In the genomic region with DNA sequence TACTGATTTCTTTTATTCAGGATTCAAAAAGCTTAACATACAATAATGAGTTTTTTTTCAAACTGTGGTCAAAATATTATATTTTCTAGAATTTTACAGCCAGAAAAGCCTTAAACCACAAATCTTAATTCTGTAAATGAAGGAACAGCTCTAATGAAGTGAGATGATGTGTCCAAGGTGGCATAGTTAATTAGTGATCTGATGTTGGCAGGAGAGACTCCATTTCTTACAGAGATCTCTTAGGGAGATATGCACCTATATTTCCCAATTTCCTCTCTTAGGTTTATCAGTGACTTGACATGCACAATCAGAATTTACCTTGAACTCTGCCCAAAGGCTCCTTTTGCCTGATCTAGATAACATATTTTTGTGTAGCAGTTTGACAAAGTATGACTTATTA, we compare ENCODE assay signal across 1 cellular context.
TF ChIP-seq lines count a peak whose summit lies in the region.

No MANE protein-coding gene starts in this region.

TF ChIP-seq in K562, 482 proteins besides CTCF, POLR2A, EP300 and RAD21 (continued from another document):
- TF ChIP-seq, protein P1, sequence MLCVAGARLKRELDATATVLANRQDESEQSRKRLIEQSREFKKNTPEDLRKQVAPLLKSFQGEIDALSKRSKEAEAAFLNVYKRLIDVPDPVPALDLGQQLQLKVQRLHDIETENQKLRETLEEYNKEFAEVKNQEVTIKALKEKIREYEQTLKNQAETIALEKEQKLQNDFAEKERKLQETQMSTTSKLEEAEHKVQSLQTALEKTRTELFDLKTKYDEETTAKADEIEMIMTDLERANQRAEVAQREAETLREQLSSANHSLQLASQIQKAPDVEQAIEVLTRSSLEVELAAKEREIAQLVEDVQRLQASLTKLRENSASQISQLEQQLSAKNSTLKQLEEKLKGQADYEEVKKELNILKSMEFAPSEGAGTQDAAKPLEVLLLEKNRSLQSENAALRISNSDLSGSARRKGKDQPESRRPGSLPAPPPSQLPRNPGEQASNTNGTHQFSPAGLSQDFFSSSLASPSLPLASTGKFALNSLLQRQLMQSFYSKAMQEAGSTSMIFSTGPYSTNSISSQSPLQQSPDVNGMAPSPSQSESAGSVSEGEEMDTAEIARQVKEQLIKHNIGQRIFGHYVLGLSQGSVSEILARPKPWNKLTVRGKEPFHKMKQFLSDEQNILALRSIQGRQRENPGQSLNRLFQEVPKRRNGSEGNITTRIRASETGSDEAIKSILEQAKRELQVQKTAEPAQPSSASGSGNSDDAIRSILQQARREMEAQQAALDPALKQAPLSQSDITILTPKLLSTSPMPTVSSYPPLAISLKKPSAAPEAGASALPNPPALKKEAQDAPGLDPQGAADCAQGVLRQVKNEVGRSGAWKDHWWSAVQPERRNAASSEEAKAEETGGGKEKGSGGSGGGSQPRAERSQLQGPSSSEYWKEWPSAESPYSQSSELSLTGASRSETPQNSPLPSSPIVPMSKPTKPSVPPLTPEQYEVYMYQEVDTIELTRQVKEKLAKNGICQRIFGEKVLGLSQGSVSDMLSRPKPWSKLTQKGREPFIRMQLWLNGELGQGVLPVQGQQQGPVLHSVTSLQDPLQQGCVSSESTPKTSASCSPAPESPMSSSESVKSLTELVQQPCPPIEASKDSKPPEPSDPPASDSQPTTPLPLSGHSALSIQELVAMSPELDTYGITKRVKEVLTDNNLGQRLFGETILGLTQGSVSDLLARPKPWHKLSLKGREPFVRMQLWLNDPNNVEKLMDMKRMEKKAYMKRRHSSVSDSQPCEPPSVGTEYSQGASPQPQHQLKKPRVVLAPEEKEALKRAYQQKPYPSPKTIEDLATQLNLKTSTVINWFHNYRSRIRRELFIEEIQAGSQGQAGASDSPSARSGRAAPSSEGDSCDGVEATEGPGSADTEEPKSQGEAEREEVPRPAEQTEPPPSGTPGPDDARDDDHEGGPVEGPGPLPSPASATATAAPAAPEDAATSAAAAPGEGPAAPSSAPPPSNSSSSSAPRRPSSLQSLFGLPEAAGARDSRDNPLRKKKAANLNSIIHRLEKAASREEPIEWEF (CRISPR knock-in tag; IDR thresholded peaks at IDR 0.05): no peak
- TF ChIP-seq DDX20 (tag; IDR thresholded peaks at IDR 0.05; ENCODE audit: low read depth) (peak; percentile 70), ZNF766 (CRISPR knock-in tag; conservative IDR thresholded peaks at IDR 0.05) (0 out of 2 replicates have a peak, but pooled peaks have one; percentile 34), ZNF785 (CRISPR knock-in tag; IDR thresholded peaks at IDR 0.05) (no peak), NFATC3 (IDR thresholded peaks at IDR 0.05) (no peak), DPF2 (IDR thresholded peaks at IDR 0.05) (no peak), HOXB6 (CRISPR knock-in tag; IDR thresholded peaks at IDR 0.05; ENCODE audit: borderline replicate concordance) (no peak), EZH2 (IDR thresholded peaks at IDR 0.05; ENCODE audit: borderline replicate concordance, low read depth, low read length) (no peak), EP400 (IDR thresholded peaks at IDR 0.05) (no peak), SMAD3 (CRISPR knock-in tag; conservative IDR thresholded peaks at IDR 0.05) (peak; percentile 86; the same call in 1 of the 2 replicates), ZNF24 (IDR thresholded peaks at IDR 0.05) (no peak), ZNF174 (CRISPR knock-in tag; IDR thresholded peaks at IDR 0.05) (0 out of 2 replicates have a peak, but pooled peaks have one; percentile 69), ARID1B (IDR thresholded peaks at IDR 0.05) (0 out of 2 replicates have a peak, but pooled peaks have one; percentile 10), SRSF7 (optimal IDR thresholded peaks at IDR 0.05; ENCODE audit: low read depth, low read length) (no peak), TBL1XR1 (IDR thresholded peaks at IDR 0.05; ENCODE audit: low read length in 2 of 2) (no peak), EWSR1 (IDR thresholded peaks at IDR 0.05; ENCODE audit: borderline replicate concordance, low read depth, partially characterized antibody) (no peak), NR2C1 (IDR thresholded peaks at IDR 0.05) (no peak), NR2C1 (tag; IDR thresholded peaks at IDR 0.05) (no peak), CEBPB (tag; IDR thresholded peaks at IDR 0.05) (no peak)
- TF ChIP-seq, protein P2, sequence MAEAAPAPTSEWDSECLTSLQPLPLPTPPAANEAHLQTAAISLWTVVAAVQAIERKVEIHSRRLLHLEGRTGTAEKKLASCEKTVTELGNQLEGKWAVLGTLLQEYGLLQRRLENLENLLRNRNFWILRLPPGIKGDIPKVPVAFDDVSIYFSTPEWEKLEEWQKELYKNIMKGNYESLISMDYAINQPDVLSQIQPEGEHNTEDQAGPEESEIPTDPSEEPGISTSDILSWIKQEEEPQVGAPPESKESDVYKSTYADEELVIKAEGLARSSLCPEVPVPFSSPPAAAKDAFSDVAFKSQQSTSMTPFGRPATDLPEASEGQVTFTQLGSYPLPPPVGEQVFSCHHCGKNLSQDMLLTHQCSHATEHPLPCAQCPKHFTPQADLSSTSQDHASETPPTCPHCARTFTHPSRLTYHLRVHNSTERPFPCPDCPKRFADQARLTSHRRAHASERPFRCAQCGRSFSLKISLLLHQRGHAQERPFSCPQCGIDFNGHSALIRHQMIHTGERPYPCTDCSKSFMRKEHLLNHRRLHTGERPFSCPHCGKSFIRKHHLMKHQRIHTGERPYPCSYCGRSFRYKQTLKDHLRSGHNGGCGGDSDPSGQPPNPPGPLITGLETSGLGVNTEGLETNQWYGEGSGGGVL (CRISPR knock-in tag; IDR thresholded peaks at IDR 0.05): no peak
- TF ChIP-seq, protein P3, sequence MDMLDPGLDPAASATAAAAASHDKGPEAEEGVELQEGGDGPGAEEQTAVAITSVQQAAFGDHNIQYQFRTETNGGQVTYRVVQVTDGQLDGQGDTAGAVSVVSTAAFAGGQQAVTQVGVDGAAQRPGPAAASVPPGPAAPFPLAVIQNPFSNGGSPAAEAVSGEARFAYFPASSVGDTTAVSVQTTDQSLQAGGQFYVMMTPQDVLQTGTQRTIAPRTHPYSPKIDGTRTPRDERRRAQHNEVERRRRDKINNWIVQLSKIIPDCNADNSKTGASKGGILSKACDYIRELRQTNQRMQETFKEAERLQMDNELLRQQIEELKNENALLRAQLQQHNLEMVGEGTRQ (CRISPR knock-in tag; IDR thresholded peaks at IDR 0.05): no peak
- TF ChIP-seq, protein P4, sequence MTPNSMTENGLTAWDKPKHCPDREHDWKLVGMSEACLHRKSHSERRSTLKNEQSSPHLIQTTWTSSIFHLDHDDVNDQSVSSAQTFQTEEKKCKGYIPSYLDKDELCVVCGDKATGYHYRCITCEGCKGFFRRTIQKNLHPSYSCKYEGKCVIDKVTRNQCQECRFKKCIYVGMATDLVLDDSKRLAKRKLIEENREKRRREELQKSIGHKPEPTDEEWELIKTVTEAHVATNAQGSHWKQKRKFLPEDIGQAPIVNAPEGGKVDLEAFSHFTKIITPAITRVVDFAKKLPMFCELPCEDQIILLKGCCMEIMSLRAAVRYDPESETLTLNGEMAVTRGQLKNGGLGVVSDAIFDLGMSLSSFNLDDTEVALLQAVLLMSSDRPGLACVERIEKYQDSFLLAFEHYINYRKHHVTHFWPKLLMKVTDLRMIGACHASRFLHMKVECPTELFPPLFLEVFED (CRISPR knock-in tag; conservative IDR thresholded peaks at IDR 0.05): no peak
- TF ChIP-seq, protein P5, sequence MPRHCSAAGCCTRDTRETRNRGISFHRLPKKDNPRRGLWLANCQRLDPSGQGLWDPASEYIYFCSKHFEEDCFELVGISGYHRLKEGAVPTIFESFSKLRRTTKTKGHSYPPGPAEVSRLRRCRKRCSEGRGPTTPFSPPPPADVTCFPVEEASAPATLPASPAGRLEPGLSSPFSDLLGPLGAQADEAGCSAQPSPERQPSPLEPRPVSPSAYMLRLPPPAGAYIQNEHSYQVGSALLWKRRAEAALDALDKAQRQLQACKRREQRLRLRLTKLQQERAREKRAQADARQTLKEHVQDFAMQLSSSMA (CRISPR knock-in tag; IDR thresholded peaks at IDR 0.05): 0 out of 2 replicates have a peak, but pooled peaks have one; percentile 27
- TF ChIP-seq, protein P6, sequence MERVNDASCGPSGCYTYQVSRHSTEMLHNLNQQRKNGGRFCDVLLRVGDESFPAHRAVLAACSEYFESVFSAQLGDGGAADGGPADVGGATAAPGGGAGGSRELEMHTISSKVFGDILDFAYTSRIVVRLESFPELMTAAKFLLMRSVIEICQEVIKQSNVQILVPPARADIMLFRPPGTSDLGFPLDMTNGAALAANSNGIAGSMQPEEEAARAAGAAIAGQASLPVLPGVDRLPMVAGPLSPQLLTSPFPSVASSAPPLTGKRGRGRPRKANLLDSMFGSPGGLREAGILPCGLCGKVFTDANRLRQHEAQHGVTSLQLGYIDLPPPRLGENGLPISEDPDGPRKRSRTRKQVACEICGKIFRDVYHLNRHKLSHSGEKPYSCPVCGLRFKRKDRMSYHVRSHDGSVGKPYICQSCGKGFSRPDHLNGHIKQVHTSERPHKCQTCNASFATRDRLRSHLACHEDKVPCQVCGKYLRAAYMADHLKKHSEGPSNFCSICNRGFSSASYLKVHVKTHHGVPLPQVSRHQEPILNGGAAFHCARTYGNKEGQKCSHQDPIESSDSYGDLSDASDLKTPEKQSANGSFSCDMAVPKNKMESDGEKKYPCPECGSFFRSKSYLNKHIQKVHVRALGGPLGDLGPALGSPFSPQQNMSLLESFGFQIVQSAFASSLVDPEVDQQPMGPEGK (CRISPR knock-in tag; IDR thresholded peaks at IDR 0.05; ENCODE audit: borderline replicate concordance): no peak
- TF ChIP-seq, protein P7, sequence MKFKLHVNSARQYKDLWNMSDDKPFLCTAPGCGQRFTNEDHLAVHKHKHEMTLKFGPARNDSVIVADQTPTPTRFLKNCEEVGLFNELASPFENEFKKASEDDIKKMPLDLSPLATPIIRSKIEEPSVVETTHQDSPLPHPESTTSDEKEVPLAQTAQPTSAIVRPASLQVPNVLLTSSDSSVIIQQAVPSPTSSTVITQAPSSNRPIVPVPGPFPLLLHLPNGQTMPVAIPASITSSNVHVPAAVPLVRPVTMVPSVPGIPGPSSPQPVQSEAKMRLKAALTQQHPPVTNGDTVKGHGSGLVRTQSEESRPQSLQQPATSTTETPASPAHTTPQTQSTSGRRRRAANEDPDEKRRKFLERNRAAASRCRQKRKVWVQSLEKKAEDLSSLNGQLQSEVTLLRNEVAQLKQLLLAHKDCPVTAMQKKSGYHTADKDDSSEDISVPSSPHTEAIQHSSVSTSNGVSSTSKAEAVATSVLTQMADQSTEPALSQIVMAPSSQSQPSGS (CRISPR knock-in tag; IDR thresholded peaks at IDR 0.05): no peak
